ENCODE assay signal across 33 cellular contexts in the genomic region with DNA sequence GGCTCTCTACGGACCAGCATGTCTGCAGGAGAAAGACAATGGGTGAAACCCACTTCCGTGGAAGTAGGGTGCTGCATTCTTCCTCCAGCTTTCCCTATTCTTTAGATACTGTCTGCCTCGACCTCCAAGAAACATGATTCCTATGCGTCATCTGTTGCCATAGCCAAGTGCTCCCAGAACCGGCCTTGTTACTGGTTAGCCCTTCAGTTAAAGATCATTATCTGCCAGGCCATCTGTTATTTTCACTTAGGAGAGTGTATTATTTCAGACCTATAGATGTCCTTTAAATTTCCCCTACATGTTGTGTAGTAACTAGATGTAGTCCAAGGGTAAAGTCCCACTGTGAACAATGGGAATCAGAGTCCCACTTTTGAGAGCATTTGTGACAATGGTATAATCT.
DNase-seq lines count a peak whose midpoint lies in the region; ATAC-seq and TF ChIP-seq lines count a peak whose summit lies in the region.
"Had no signal": no experiment of that assay in that cellular context is flagged by ENCODE, and none has a peak within 500 bp of the region (broad histone marks: within the 10 kb centered on the region; RNA-seq: fewer than 3 reads in every experiment).

No MANE protein-coding gene starts in this region.

- WGBS in SK-N-SH (ENCODE audit: low lambda C conversion rate) = 35% methylated on average over 4 of the region's 5 CpGs

- TF ChIP-seq EP300 in SK-N-SH (IDR thresholded peaks at IDR 0.05; ENCODE audit: borderline replicate concordance in 1 of 2, low read depth in 1 of 2, low read length in 1 of 2) = no peak

- peak overlapping the region; percentile 97 to 99 (median 98) for H3K27ac Mint-ChIP-seq in nephron
- H3K27ac Mint-ChIP-seq: activated CD4-positive, alpha-beta T cell treated with anti-CD3 and anti-CD28 coated beads, Interleukin-2, amount 10 ng/mL, durations not matched to agents 24 days and 14 days; activated naive CD4-positive, alpha-beta T cell treated with anti-CD3 and anti-CD28 coated beads, Interleukin-2, amount 50 U/mL, for 72 hours; CD4-positive, CD25-positive, alpha-beta regulatory T cell; H9; stimulated activated effector memory CD8-positive, alpha-beta T cell treated with anti-CD3 and anti-CD28 coated beads, Interleukin-12 subunit alpha, Interleukin-12 subunit beta, amount 100 ng/mL, for 72 hours had no signal

- no peak overlapping the region for H2AFZ ChIP-seq in SK-N-SH (ENCODE audit: low read depth)

- no peak for ATAC-seq in left ventricle myocardium superior
- ATAC-seq: upper lobe of right lung had no signal

- H3K27me3 Mint-ChIP-seq in nephron (ENCODE audit: low read depth) = peaks cover 4% of the 10 kb centered on the region
- H3K27me3 Mint-ChIP-seq: activated CD4-positive, alpha-beta T cell treated with anti-CD3 and anti-CD28 coated beads, Interleukin-2, amount 10 ng/mL, durations not matched to agents 24 days and 14 days; CD4-positive, CD25-positive, alpha-beta regulatory T cell had no signal

- no peak overlapping the region for H3K9ac ChIP-seq in SK-N-SH
- H3K9ac ChIP-seq: KMS-11 had no signal

- TF ChIP-seq RAD21 in SK-N-SH (IDR thresholded peaks at IDR 0.05; ENCODE audit: low read length) = no peak

- no peak for DNase-seq in right atrium auricular region (ENCODE audit: low spot score)
- no peak for DNase-seq in left ventricle myocardium superior
- peak; percentile 17 for DNase-seq in SK-N-SH
- no peak for DNase-seq in NK-92 treated with Interleukin-12 subunit alpha and Interleukin-12 subunit beta, amount 100 ng/mL, for 24 hours (lab: John Stamatoyannopoulos, UW)
- DNase-seq in DMS153 treated with DMSO at 0.1 percent for 48 hours (lab: John Stamatoyannopoulos, UW; ENCODE audit: unreplicated experiment) = no peak
- DNase-seq in UCSD-AML1 (lab: John Stamatoyannopoulos, UW; ENCODE audit: unreplicated experiment) = no peak
- no peak for DNase-seq in NCI-H345 treated with DMSO at 0.1 percent for 48 hours (lab: John Stamatoyannopoulos, UW; ENCODE audit: unreplicated experiment)
- DNase-seq: activated CD4-positive, alpha-beta T cell treated with anti-CD3 and anti-CD28 coated beads, Interleukin-2, amount 10 ng/mL, durations not matched to agents 24 days and 14 days; activated CD8-positive, alpha-beta memory T cell treated with anti-CD3 and anti-CD28 coated beads for 24 hours; activated effector memory CD4-positive, alpha-beta T cell treated with Interleukin-2 at 50 U/mL for 16 hours; activated T-cell treated with anti-CD3 and anti-CD28 coated beads for 4 hours; amygdala; brain microvascular endothelial cell; CD4-positive, CD25-positive, alpha-beta regulatory T cell; foreskin fibroblast; H9; head of caudate nucleus; kidney glomerular epithelial cell; mesenchymal stem cell; MG63; NCI-H1105; NCI-H187; NCI-H526; posterior cingulate gyrus; SHP77; T1000; upper lobe of right lung had no signal

- H3K9me3 Mint-ChIP-seq in nephron = no peaks in the 10 kb centered on the region
- H3K9me3 Mint-ChIP-seq: activated CD4-positive, alpha-beta T cell treated with anti-CD3 and anti-CD28 coated beads, Interleukin-2, amount 10 ng/mL, durations not matched to agents 24 days and 14 days; activated naive CD4-positive, alpha-beta T cell treated with anti-CD3 and anti-CD28 coated beads, Interleukin-2, amount 50 U/mL, for 72 hours; stimulated activated effector memory CD8-positive, alpha-beta T cell treated with anti-CD3 and anti-CD28 coated beads, Interleukin-12 subunit alpha, Interleukin-12 subunit beta, amount 100 ng/mL, for 72 hours had no signal

- H3K4me3 ChIP-seq in right atrium auricular region (no peak overlapping the region), SK-N-SH (ENCODE audit: low read depth in 2 of 2, low read length in 1 of 2) (no peak overlapping the region)
- H3K4me3 ChIP-seq: esophagus muscularis mucosa, MG63 had no signal

- peak overlapping the region; percentile 77 to 87 (median 86) for H3K4me3 Mint-ChIP-seq in nephron
- H3K4me3 Mint-ChIP-seq: activated CD4-positive, alpha-beta T cell treated with anti-CD3 and anti-CD28 coated beads, Interleukin-2, amount 10 ng/mL, durations not matched to agents 24 days and 14 days; CD4-positive, CD25-positive, alpha-beta regulatory T cell; H9; stimulated activated effector memory CD8-positive, alpha-beta T cell treated with anti-CD3 and anti-CD28 coated beads, Interleukin-12 subunit alpha, Interleukin-12 subunit beta, amount 100 ng/mL, for 72 hours had no signal

- H3K36me3 ChIP-seq in right atrium auricular region (no peaks in the 10 kb centered on the region), SK-N-SH (replicated peaks in 1 of 2; ENCODE audit: control insufficient read depth in 1 of 2, insufficient read depth in 2 of 2, low read length in 1 of 2) (no peaks in the 10 kb centered on the region)
- H3K36me3 ChIP-seq: brain microvascular endothelial cell, esophagus muscularis mucosa, MG63, upper lobe of right lung had no signal

- H3K27ac ChIP-seq in right atrium auricular region (peak overlapping the region; percentile 29 to 32), SK-N-SH (ENCODE audit: low read depth in 2 of 2, low read length in 1 of 2) (no peak overlapping the region)
- H3K27ac ChIP-seq: brain microvascular endothelial cell, esophagus muscularis mucosa, HL-60, KMS-11 had no signal

- H3K79me2 ChIP-seq in SK-N-SH (ENCODE audit: insufficient read depth) = no peaks in the 10 kb centered on the region

- no peaks in the 10 kb centered on the region for H4K20me1 ChIP-seq in SK-N-SH (ENCODE audit: insufficient read depth)

- no peaks in the 10 kb centered on the region for H3K9me3 ChIP-seq in right atrium auricular region
- no peaks in the 10 kb centered on the region for H3K9me3 ChIP-seq in SK-N-SH
- H3K9me3 ChIP-seq: esophagus muscularis mucosa, MG63, upper lobe of right lung had no signal

- H3K27me3 ChIP-seq in right atrium auricular region (no peaks in the 10 kb centered on the region), SK-N-SH (ENCODE audit: insufficient read depth) (no peaks in the 10 kb centered on the region)
- H3K27me3 ChIP-seq: brain microvascular endothelial cell, esophagus muscularis mucosa, MG63, upper lobe of right lung had no signal

- no peak overlapping the region; the same call in 1 of the 2 replicates for H3K4me2 ChIP-seq in SK-N-SH
- H3K4me2 ChIP-seq: KMS-11 had no signal

- H3K36me3 Mint-ChIP-seq in nephron (ENCODE audit: low read depth) = no peaks in the 10 kb centered on the region
- H3K36me3 Mint-ChIP-seq: activated naive CD4-positive, alpha-beta T cell treated with anti-CD3 and anti-CD28 coated beads, Interleukin-2, amount 50 U/mL, for 72 hours; CD4-positive, CD25-positive, alpha-beta regulatory T cell; stimulated activated effector memory CD8-positive, alpha-beta T cell treated with anti-CD3 and anti-CD28 coated beads, Interleukin-12 subunit alpha, Interleukin-12 subunit beta, amount 100 ng/mL, for 72 hours had no signal

- peaks cover 66% of the 10 kb centered on the region for H3K4me1 Mint-ChIP-seq in nephron
- H3K4me1 Mint-ChIP-seq: activated CD4-positive, alpha-beta T cell treated with anti-CD3 and anti-CD28 coated beads, Interleukin-2, amount 10 ng/mL, durations not matched to agents 24 days and 14 days; CD4-positive, CD25-positive, alpha-beta regulatory T cell; stimulated activated effector memory CD8-positive, alpha-beta T cell treated with anti-CD3 and anti-CD28 coated beads, Interleukin-12 subunit alpha, Interleukin-12 subunit beta, amount 100 ng/mL, for 72 hours had no signal

- H3K4me1 ChIP-seq in right atrium auricular region (peaks cover 0 to 11% of the 10 kb centered on the region in 2 donors), SK-N-SH (ENCODE audit: control insufficient read depth in 1 of 2, insufficient read depth in 2 of 2, low read depth in 1 of 2, low read length in 1 of 2) (peaks cover 7 to 11% of the 10 kb centered on the region in 2 experiments; a peak in 2 of 4 replicates)

- no peaks in the 10 kb centered on the region for H3F3A ChIP-seq in SK-N-SH (replicated peaks; ENCODE audit: insufficient read depth)

- intact Hi-C loops in left ventricle myocardium superior (cut with micrococcal nuclease) = loop anchor here (10.0 kb wide), 1 partner anchor 75 kb away; no protein-coding TSS in a partner anchor

- no peak for TF ChIP-seq CTCF in right atrium auricular region (IDR thresholded peaks at IDR 0.05)
- no peak for TF ChIP-seq CTCF in SK-N-SH (IDR thresholded peaks at IDR 0.05)
- no peak for TF ChIP-seq CTCF in nephron (IDR thresholded peaks at IDR 0.05; ENCODE audit: unreplicated experiment in 3 of 3)

- POLR2A ChIA-PET in SK-N-SH (lab: Yijun Ruan, JAX) = no interaction called here

- CTCF ChIA-PET in SK-N-SH (lab: Yijun Ruan, JAX) = interaction anchor here (1.0 kb wide), 1 partner anchor 125 kb away, joined by 3 read pairs; no protein-coding TSS in a partner anchor

- H3K9me2 ChIP-seq in SK-N-SH = no peaks in the 10 kb centered on the region

TF ChIP-seq in SK-N-SH, 30 proteins besides CTCF, POLR2A, EP300 and RAD21 (continues in another document):
- TF ChIP-seq JUND (IDR thresholded peaks at IDR 0.05) (no peak), TAF1 (IDR thresholded peaks at IDR 0.05; ENCODE audit: borderline replicate concordance, low read depth, low read length) (no peak), GATA2 (CRISPR knock-in tag; IDR thresholded peaks at IDR 0.05) (peak; percentile 60)
- TF ChIP-seq, protein P1, sequence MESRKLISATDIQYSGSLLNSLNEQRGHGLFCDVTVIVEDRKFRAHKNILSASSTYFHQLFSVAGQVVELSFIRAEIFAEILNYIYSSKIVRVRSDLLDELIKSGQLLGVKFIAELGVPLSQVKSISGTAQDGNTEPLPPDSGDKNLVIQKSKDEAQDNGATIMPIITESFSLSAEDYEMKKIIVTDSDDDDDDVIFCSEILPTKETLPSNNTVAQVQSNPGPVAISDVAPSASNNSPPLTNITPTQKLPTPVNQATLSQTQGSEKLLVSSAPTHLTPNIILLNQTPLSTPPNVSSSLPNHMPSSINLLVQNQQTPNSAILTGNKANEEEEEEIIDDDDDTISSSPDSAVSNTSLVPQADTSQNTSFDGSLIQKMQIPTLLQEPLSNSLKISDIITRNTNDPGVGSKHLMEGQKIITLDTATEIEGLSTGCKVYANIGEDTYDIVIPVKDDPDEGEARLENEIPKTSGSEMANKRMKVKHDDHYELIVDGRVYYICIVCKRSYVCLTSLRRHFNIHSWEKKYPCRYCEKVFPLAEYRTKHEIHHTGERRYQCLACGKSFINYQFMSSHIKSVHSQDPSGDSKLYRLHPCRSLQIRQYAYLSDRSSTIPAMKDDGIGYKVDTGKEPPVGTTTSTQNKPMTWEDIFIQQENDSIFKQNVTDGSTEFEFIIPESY (IDR thresholded peaks at IDR 0.05; ENCODE audit: borderline replicate concordance, low read depth) = no peak
- TF ChIP-seq, protein P2, sequence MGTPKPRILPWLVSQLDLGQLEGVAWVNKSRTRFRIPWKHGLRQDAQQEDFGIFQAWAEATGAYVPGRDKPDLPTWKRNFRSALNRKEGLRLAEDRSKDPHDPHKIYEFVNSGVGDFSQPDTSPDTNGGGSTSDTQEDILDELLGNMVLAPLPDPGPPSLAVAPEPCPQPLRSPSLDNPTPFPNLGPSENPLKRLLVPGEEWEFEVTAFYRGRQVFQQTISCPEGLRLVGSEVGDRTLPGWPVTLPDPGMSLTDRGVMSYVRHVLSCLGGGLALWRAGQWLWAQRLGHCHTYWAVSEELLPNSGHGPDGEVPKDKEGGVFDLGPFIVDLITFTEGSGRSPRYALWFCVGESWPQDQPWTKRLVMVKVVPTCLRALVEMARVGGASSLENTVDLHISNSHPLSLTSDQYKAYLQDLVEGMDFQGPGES (IDR thresholded peaks at IDR 0.05; ENCODE audit: low read depth, low read length) = no peak

Comparison
In these comparisons a context has a peak if more than half of its experiments do, and no peak if none do; other contexts are left out.
1. H3K27ac ChIP-seq: peak in right atrium auricular region (2 of 2); none in SK-N-SH (0 of 2).